In the genomic region with DNA sequence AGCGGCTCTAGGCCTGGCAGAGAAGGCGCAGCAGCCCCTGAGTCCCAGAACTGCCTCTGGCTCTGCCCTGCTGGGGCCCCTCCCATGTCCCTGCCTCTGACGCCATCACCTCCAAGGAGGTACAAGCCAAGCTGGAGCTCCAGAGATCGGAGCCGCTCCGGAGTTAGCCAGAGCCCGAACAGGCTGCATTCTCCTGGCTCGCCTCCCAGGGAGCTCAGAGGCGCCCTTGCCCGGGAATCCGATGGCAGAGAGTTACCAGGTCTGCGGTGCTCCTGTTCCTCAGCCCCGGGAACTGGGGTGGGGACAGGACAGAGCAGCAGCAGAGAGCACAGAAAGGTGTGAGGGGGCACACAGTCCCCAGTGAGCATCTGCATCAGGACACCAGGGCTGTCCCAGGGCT, we compare ENCODE assay signal across 6 cellular contexts. TPM values are rescaled to one million over a fixed set of nuclear protein-coding genes. Genes with fewer than 3 reads are reported as not detected.
"Had no signal": no experiment of that assay in that cellular context is flagged by ENCODE, and none has a peak within 500 bp of the region (broad histone marks: within the 10 kb centered on the region; RNA-seq: fewer than 3 reads in every experiment).

No MANE protein-coding gene starts in this region.

RNA-seq across cellular contexts. Expression of a gene that starts 12.9 kb away (rescaled TPM):
- total RNA-seq: GM23338, H1, HepG2, HFFc6, HT1080 had no signal
- polyA plus RNA-seq: GM23338, H1, HepG2, IgD-negative memory B cell had no signal

RNA-seq across cellular contexts. Expression of a gene that starts 36.4 kb away (rescaled TPM):
- total RNA-seq: HepG2, HFFc6, HT1080 had no signal
- polyA plus RNA-seq: HepG2, IgD-negative memory B cell had no signal

RNA-seq across cellular contexts. Expression of a gene that starts 44.6 kb away (rescaled TPM):
- total RNA-seq: HepG2, HFFc6, HT1080 had no signal
- polyA plus RNA-seq: HepG2, IgD-negative memory B cell had no signal
